19 cellular contexts compared by ENCODE assay signal in genomic region chr4:3713817-3714641, GRCh38. TPM values are rescaled to one million over a fixed set of nuclear protein-coding genes. Genes with fewer than 3 reads are reported as not detected.
"Had no signal": no experiment of that assay in that cellular context is flagged by ENCODE, and none has a peak within 500 bp of the region (broad histone marks: within the 10 kb centered on the region; RNA-seq: fewer than 3 reads in every experiment).

No MANE protein-coding gene starts in this region.

- H3K27ac ChIP-seq: colonic mucosa, hepatocyte, neural progenitor cell, pancreas, prostate gland, testis, transverse colon had no signal

- H3K9me3 ChIP-seq: colonic mucosa, pancreas, prostate gland, testis had no signal

- H3K4me3 ChIP-seq: colonic mucosa, esophagus squamous epithelium, hepatocyte, neural progenitor cell, pancreas, prostate gland, testis, transverse colon had no signal

- ATAC-seq: natural killer cell treated with Interleukin-12 subunit alpha and Interleukin-12 subunit beta and Interleukin-15 and Interleukin-18, amount 100 ng/mL, for 72 hours; pancreas; sciatic nerve; stimulated activated naive B cell treated with anti-CD40 and anti-IgM and Interleukin-4, amounts not matched to agents 10 μg/mL and 1 μg/mL and 100 μg/mL, for 72 hours; stimulated activated naive CD8-positive, alpha-beta T cell treated with anti-CD3 and anti-CD28 coated beads, Interleukin-15, amount 100 ng/mL, for 72 hours had no signal

- DNase-seq: cerebellar nuclear complex; colonic mucosa; dermis blood vessel endothelial cell; esophagus squamous epithelium; foreskin fibroblast; occipital lobe; stimulated activated CD4-positive, alpha-beta T cell treated with anti-CD3 and anti-CD28 coated beads, Interleukin-2, amount 100 ng/mL, for 24 hours; stimulated activated CD4-positive, alpha-beta T cell treated with anti-CD3 and anti-CD28 coated beads, Interleukin-4, amount 100 ng/mL, for 4 hours; stimulated activated naive B cell treated with anti-CD40 and anti-IgM and Interleukin-4, amounts not matched to agents 10 μg/mL and 1 μg/mL and 100 μg/mL, for 72 hours; stimulated activated naive CD8-positive, alpha-beta T cell treated with anti-CD3 and anti-CD28 coated beads, Interleukin-15, amount 100 ng/mL, for 72 hours; testis; transverse colon had no signal

- H3K9ac ChIP-seq: neural progenitor cell had no signal

- H3K79me2 ChIP-seq: hepatocyte had no signal

- H3K4me1 ChIP-seq: colonic mucosa, neural progenitor cell, pancreas, prostate gland, transverse colon had no signal

- H3K27me3 ChIP-seq: colonic mucosa, hepatocyte, neural progenitor cell, pancreas, testis, transverse colon had no signal

- H3K4me2 ChIP-seq: hepatocyte, neural progenitor cell had no signal

- FAIRE-seq: pancreas had no signal

- H3K36me3 ChIP-seq: colonic mucosa, esophagus squamous epithelium, neural progenitor cell, pancreas, prostate gland, transverse colon had no signal

- H2AFZ ChIP-seq: hepatocyte, neural progenitor cell had no signal

RNA-seq across cellular contexts. Expression of gene ADRA2C, which starts 52.2 kb away (rescaled TPM):
- total RNA-seq: epithelial cell of proximal tubule; natural killer cell treated with Interleukin-12 subunit alpha and Interleukin-12 subunit beta and Interleukin-15 and Interleukin-18, amount 100 ng/mL, for 72 hours had no signal
